8 cellular contexts compared by ENCODE assay signal in genomic region chr3:58332575-58333179, GRCh38. TPM values are rescaled to one million over a fixed set of nuclear protein-coding genes. Genes with fewer than 3 reads are reported as not detected.
A peak's percentile ranks its signal among the peaks of the same experiment; 100 is the strongest.
DNase-seq lines count a peak whose midpoint lies in the region; ATAC-seq and TF ChIP-seq lines count a peak whose summit lies in the region.

Gene PXK (plus strand): TSS chr3:58332892. CDS start chr3:58332989, 97 bp downstream.

- peak within 1 kb of the TSS; percentile 97 for H3K18ac ChIP-seq in trophoblast cell (ENCODE audit: low read length)

- H4K8ac ChIP-seq in trophoblast cell (ENCODE audit: low read depth, low read length): peak within 1 kb of the TSS; percentile 99

- H4K91ac ChIP-seq in trophoblast cell (ENCODE audit: low read depth, low read length): peak within 1 kb of the TSS; percentile 68

- H3K23ac ChIP-seq in trophoblast cell (ENCODE audit: low read length): no peak within 1 kb of the TSS

- 0 to 1% (median 1%) methylated on average over 60 to 76 of the region's 76 CpGs for WGBS in adipose tissue, 3 donors
- WGBS in trophoblast cell (ENCODE audit: extremely low coverage, insufficient coverage, insufficient read length): no CpG with 5 or more reads among the region's 76 CpGs

- peak within 1 kb of the TSS; percentile 92 for H3K4me3 ChIP-seq in DOHH2 (ENCODE audit: low read length)
- peak within 1 kb of the TSS; percentile 69 for H3K4me3 ChIP-seq in HUES6 (ENCODE audit: low read depth, low read length)
- peak within 1 kb of the TSS; percentile 78 for H3K4me3 ChIP-seq in cardiac muscle cell
- peak within 1 kb of the TSS; percentile 92 for H3K4me3 ChIP-seq in trophoblast cell (ENCODE audit: low read depth, low read length)
- peak within 1 kb of the TSS; percentile 89 to 90 for H3K4me3 ChIP-seq in tibial artery

- H3K9me3 ChIP-seq in DOHH2 (ENCODE audit: control insufficient read depth, insufficient read depth, low read length) (no peaks in the 10 kb centered on the region), HUES6 (ENCODE audit: control insufficient read depth, insufficient read depth, low read depth, low read length) (no peaks in the 10 kb centered on the region), cardiac muscle cell (ENCODE audit: low read depth) (no peaks in the 10 kb centered on the region), trophoblast cell (ENCODE audit: insufficient read depth, low read depth, low read length) (no peaks in the 10 kb centered on the region), tibial artery (no peaks in the 10 kb centered on the region)

- H3K14ac ChIP-seq in trophoblast cell (ENCODE audit: low read length): peak within 1 kb of the TSS; percentile 98

- H3K79me1 ChIP-seq in trophoblast cell (ENCODE audit: low read length): peaks cover 6% of the 10 kb centered on the region

- H3K4me2 ChIP-seq in DOHH2 (ENCODE audit: low read length) (peak within 1 kb of the TSS; percentile 74), trophoblast cell (ENCODE audit: low read length) (peak within 1 kb of the TSS; percentile 88)

- H4K20me1 ChIP-seq in DOHH2 (ENCODE audit: control insufficient read depth, insufficient read depth, low read depth, low read length): no peaks in the 10 kb centered on the region

- H2BK120ac ChIP-seq in trophoblast cell (ENCODE audit: insufficient read depth, low read length, poor library complexity): peak within 1 kb of the TSS; percentile 92

- no peaks in the 10 kb centered on the region for H3K9me2 ChIP-seq in DOHH2 (replicated peaks; ENCODE audit: control insufficient read depth, low read length)

- H3K4me1 ChIP-seq in DOHH2 (ENCODE audit: control insufficient read depth, low read length) (peaks cover 48% of the 10 kb centered on the region), HUES6 (ENCODE audit: control insufficient read depth, insufficient read depth, low read length) (peaks cover 11% of the 10 kb centered on the region; the same call in 1 of the 2 replicates), cardiac muscle cell (ENCODE audit: low read depth) (no peaks in the 10 kb centered on the region), trophoblast cell (ENCODE audit: control insufficient read depth in 1 of 2, insufficient read depth in 2 of 2, low read length in 2 of 2) (peaks cover 0 to 4% of the 10 kb centered on the region in 2 experiments), tibial artery (peaks cover 0 to 39% (median 15%) of the 10 kb centered on the region in 4 donors)

- TF ChIP-seq CTCF in DOHH2 (IDR thresholded peaks at IDR 0.05; ENCODE audit: low read depth, low read length, poor library complexity, severe bottlenecking) (peak; percentile 23), cardiac muscle cell (IDR thresholded peaks at IDR 0.05; ENCODE audit: low read depth, low read length) (no peak), tibial artery (IDR thresholded peaks at IDR 0.05) (peak in 1 of 2 experiments; percentile 19)

- peaks cover 41% of the 10 kb centered on the region for H3K36me3 ChIP-seq in DOHH2 (ENCODE audit: control insufficient read depth, low read length)
- no peaks in the 10 kb centered on the region for H3K36me3 ChIP-seq in HUES6 (ENCODE audit: control insufficient read depth, insufficient read depth, low read length)
- H3K36me3 ChIP-seq in cardiac muscle cell: no peaks in the 10 kb centered on the region
- no peaks in the 10 kb centered on the region for H3K36me3 ChIP-seq in trophoblast cell (ENCODE audit: control insufficient read depth in 1 of 2, insufficient read depth in 2 of 2, low read length in 2 of 2)
- no peaks in the 10 kb centered on the region for H3K36me3 ChIP-seq in tibial artery

- peaks cover 61% of the 10 kb centered on the region for H3K79me2 ChIP-seq in DOHH2 (ENCODE audit: control insufficient read depth, low read length)
- no peaks in the 10 kb centered on the region for H3K79me2 ChIP-seq in trophoblast cell (ENCODE audit: control insufficient read depth, insufficient read depth, low read length, poor library complexity)

- H2BK12ac ChIP-seq in trophoblast cell (ENCODE audit: low read length): peak within 1 kb of the TSS; percentile 89

- peak within 1 kb of the TSS; percentile 99 for H2AFZ ChIP-seq in trophoblast cell (ENCODE audit: insufficient read depth, low read length, poor library complexity)

- H2BK5ac ChIP-seq in trophoblast cell (ENCODE audit: low read depth, low read length, poor library complexity): no peak within 1 kb of the TSS

- H3K27ac ChIP-seq in DOHH2 (ENCODE audit: low read depth, low read length) (peak within 1 kb of the TSS; percentile 99), HUES6 (ENCODE audit: low read depth, low read length) (no peak within 1 kb of the TSS), adipose tissue (ENCODE audit: low read depth, low read length) (peak within 1 kb of the TSS; percentile 17), cardiac muscle cell (no peak within 1 kb of the TSS), trophoblast cell (ENCODE audit: low read depth, low read length) (no peak within 1 kb of the TSS), tibial artery (peak within 1 kb of the TSS; percentile 59 to 71)

- peak within 1 kb of the TSS; percentile 65 for H3K4ac ChIP-seq in trophoblast cell (ENCODE audit: low read depth, low read length)

- H4K12ac ChIP-seq in trophoblast cell (ENCODE audit: low read depth, low read length): peak within 1 kb of the TSS; percentile 96

- H3K27me3 ChIP-seq in DOHH2 (ENCODE audit: control insufficient read depth, low read length) (no peaks in the 10 kb centered on the region), HUES6 (ENCODE audit: control insufficient read depth, insufficient read depth, low read length) (peaks cover 13% of the 10 kb centered on the region), cardiac muscle cell (no peaks in the 10 kb centered on the region), trophoblast cell (ENCODE audit: insufficient read depth, low read length) (no peaks in the 10 kb centered on the region), tibial artery (no peaks in the 10 kb centered on the region)

- ATAC-seq in GM21390 (IDR thresholded peaks at IDR 0.05; ENCODE audit: unreplicated experiment): peak; percentile 91

- no peak within 1 kb of the TSS for H2AK5ac ChIP-seq in trophoblast cell (ENCODE audit: low read length)

- intact Hi-C loops in T-helper 1 cell treated with Interleukin-12 subunit alpha and Interleukin-12 subunit beta and Interleukin-4 antibody, amounts not matched to agents 30 ng/mL and 1 ng/mL, for 36 hours (cut with micrococcal nuclease): loop anchor here (1.0 to 10.0 kb wide), 7 partner anchors 11 to 578 kb away; partner anchors contain the start of genes ABHD6, HTD2, PDHB and RPP14
- intact Hi-C loops in tibial artery (cut with DNase I; ENCODE audit: low total_unique reads): loop anchor here (2.0 kb wide), 1 partner anchor 160 kb away; the partner anchor contains the start of gene KCTD6

- peaks cover 52% of the 10 kb centered on the region for H3F3A ChIP-seq in DOHH2 (ENCODE audit: control insufficient read depth, insufficient read depth)

- DNase-seq in cardiac muscle cell (ENCODE audit: low read depth in 1 of 2, low spot score in 1 of 2) (peak; percentile 88 to 89), trophoblast cell (peak; percentile 68 to 79), tibial artery (peak; percentile 66 to 89)

- H3K9ac ChIP-seq in HUES6 (ENCODE audit: low read length): peak within 1 kb of the TSS; percentile 45
- peak within 1 kb of the TSS; percentile 79 for H3K9ac ChIP-seq in trophoblast cell (ENCODE audit: low read length)

RNA-seq across cellular contexts. Expression of gene PXK, which starts in this region (rescaled TPM):
- 55.1 and 58.3 TPM in 2 replicates for total RNA-seq in T-helper 1 cell treated with Interleukin-12 subunit alpha and Interleukin-12 subunit beta and Interleukin-4 antibody, amounts not matched to agents 30 ng/mL and 1 ng/mL, for 36 hours
- 10 to 100 TPM in 2 of 3 donors, 1 to 10 TPM in 1; 7.1 to 21.1 (median 15.4) TPM for polyA plus RNA-seq in adipose tissue
- 19.3 and 26.8 TPM in 2 replicates for total RNA-seq in cardiac muscle cell
- 18.1 and 30.7 TPM in 2 replicates for polyA plus RNA-seq in cardiac muscle cell
- 7.8 and 8.5 TPM in 2 replicates for polyA plus RNA-seq in trophoblast cell (2013)

Comparison
In these comparisons a context has a peak if more than half of its experiments do, and no peak if none do; other contexts are left out.
1. H3K27ac ChIP-seq: peak in DOHH2 (single experiment), adipose tissue (single experiment) and tibial artery (2 of 2); none in HUES6 (single experiment), cardiac muscle cell (single experiment) and trophoblast cell (single experiment).
2. Peak in every context shown above with its lines, with median percentiles within 50 percentile points of each other: H3K4me3 ChIP-seq and DNase-seq.